Comparison of ENCODE assay signal across 1 cellular context in genomic region chr1:212455406-212456165, GRCh38.
TF ChIP-seq lines count a peak whose summit lies in the region.

No MANE protein-coding gene starts in this region.

TF ChIP-seq in GM23338, 12 proteins besides CTCF, POLR2A, EP300 and RAD21 (continued from another document):
- TF ChIP-seq ZNF462 (CRISPR knock-in tag; IDR thresholded peaks at IDR 0.05) = no peak
